ENCODE assay signal across 8 cellular contexts in genomic region chr6:108564178-108564577, GRCh38. TPM values are rescaled to one million over a fixed set of nuclear protein-coding genes. Genes with fewer than 3 reads are reported as not detected.
A peak's percentile ranks its signal among the peaks of the same experiment; 100 is the strongest.
DNase-seq lines count a peak whose midpoint lies in the region; ATAC-seq and TF ChIP-seq lines count a peak whose summit lies in the region.

No MANE protein-coding gene starts in this region.

- ATAC-seq in activated CD4-positive, CD25-positive, alpha-beta regulatory T cell treated with anti-CD3 and anti-CD28 coated beads, Interleukin-2, amount 50 U/mL, for 24 hours: no peak

- H3K27me3 ChIP-seq in OCI-LY1 (ENCODE audit: insufficient read depth, low read length) (no peaks in the 10 kb centered on the region), duodenal mucosa (ENCODE audit: control insufficient read depth in 1 of 2, insufficient read depth in 2 of 2, low read length in 2 of 2) (no peaks in the 10 kb centered on the region), trophoblast cell (ENCODE audit: insufficient read depth, low read length) (no peaks in the 10 kb centered on the region)

- peak; percentile 70 for DNase-seq in Caki2 (ENCODE audit: low read depth)
- peak; percentile 73 to 92 for DNase-seq in trophoblast cell
- no peak for DNase-seq in substantia nigra (lab: John Stamatoyannopoulos, UW)
- DNase-seq in OCI-M1 (lab: John Stamatoyannopoulos, UW): no peak
- DNase-seq in NCI-H774 (lab: John Stamatoyannopoulos, UW): no peak

- no peak overlapping the region for H3K14ac ChIP-seq in trophoblast cell (ENCODE audit: low read length)

- H4K91ac ChIP-seq in trophoblast cell (ENCODE audit: low read depth, low read length): no peak overlapping the region

- H3K79me1 ChIP-seq in trophoblast cell (ENCODE audit: low read length): peaks cover 24% of the 10 kb centered on the region

- no peak overlapping the region for H2AK5ac ChIP-seq in trophoblast cell (ENCODE audit: low read length)

- H3K9me3 ChIP-seq in OCI-LY1 (ENCODE audit: low read length) (no peaks in the 10 kb centered on the region), duodenal mucosa (ENCODE audit: control insufficient read depth in 1 of 2, low read length in 2 of 2) (no peaks in the 10 kb centered on the region), trophoblast cell (ENCODE audit: insufficient read depth, low read depth, low read length) (peaks cover 2% of the 10 kb centered on the region)

- H3F3A ChIP-seq in OCI-LY1 (ENCODE audit: insufficient read depth, low read length): peaks cover 11% of the 10 kb centered on the region

- no CpG with 5 or more reads among the region's 3 CpGs for WGBS in trophoblast cell (ENCODE audit: extremely low coverage, insufficient coverage, insufficient read length)

- H2AFZ ChIP-seq in OCI-LY1 (ENCODE audit: low read length): no peak overlapping the region
- no peak overlapping the region for H2AFZ ChIP-seq in trophoblast cell (ENCODE audit: insufficient read depth, low read length, poor library complexity)

- H4K8ac ChIP-seq in trophoblast cell (ENCODE audit: low read depth, low read length): no peak overlapping the region

- H3K27ac ChIP-seq in OCI-LY1 (ENCODE audit: low read depth, low read length, poor library complexity, severe bottlenecking) (peak overlapping the region; percentile 52), duodenal mucosa (ENCODE audit: low read depth, low read length) (no peak overlapping the region), trophoblast cell (ENCODE audit: low read depth, low read length) (no peak overlapping the region), substantia nigra (ENCODE audit: low read depth, low read length, poor library complexity, severe bottlenecking) (no peak overlapping the region)

- no peak overlapping the region for H2BK12ac ChIP-seq in trophoblast cell (ENCODE audit: low read length)

- no peak for TF ChIP-seq CTCF in OCI-LY1 (IDR thresholded peaks at IDR 0.05; ENCODE audit: low read length)

- no peak overlapping the region for H2BK120ac ChIP-seq in trophoblast cell (ENCODE audit: insufficient read depth, low read length, poor library complexity)

- H3K4me1 ChIP-seq in OCI-LY1 (ENCODE audit: insufficient read depth, low read length, severe bottlenecking): peaks cover 33% of the 10 kb centered on the region
- H3K4me1 ChIP-seq in duodenal mucosa (ENCODE audit: control insufficient read depth in 1 of 2, insufficient read depth in 2 of 2, low read length in 2 of 2): peaks cover 39 to 43% of the 10 kb centered on the region in 2 donors
- H3K4me1 ChIP-seq in trophoblast cell (ENCODE audit: control insufficient read depth in 1 of 2, insufficient read depth in 2 of 2, low read length in 2 of 2): peaks cover 0 to 6% of the 10 kb centered on the region in 2 experiments

- no peak overlapping the region for H3K23ac ChIP-seq in trophoblast cell (ENCODE audit: low read length)

- H3K79me2 ChIP-seq in OCI-LY1 (ENCODE audit: insufficient read depth, low read length) (no peaks in the 10 kb centered on the region), trophoblast cell (ENCODE audit: control insufficient read depth, insufficient read depth, low read length, poor library complexity) (peaks cover 27% of the 10 kb centered on the region)

- H4K12ac ChIP-seq in trophoblast cell (ENCODE audit: low read depth, low read length): no peak overlapping the region

- H2BK5ac ChIP-seq in trophoblast cell (ENCODE audit: low read depth, low read length, poor library complexity): no peak overlapping the region

- H4K20me1 ChIP-seq in OCI-LY1 (ENCODE audit: insufficient read depth, low read length): no peaks in the 10 kb centered on the region

- H3K4me3 ChIP-seq in OCI-LY1 (ENCODE audit: low read depth, low read length, poor library complexity, severe bottlenecking) (no peak overlapping the region), duodenal mucosa (ENCODE audit: low read depth in 1 of 2, low read length in 2 of 2) (peak overlapping the region; percentile 33 to 38), trophoblast cell (ENCODE audit: low read depth, low read length) (no peak overlapping the region)

- no peak overlapping the region for H3K4ac ChIP-seq in trophoblast cell (ENCODE audit: low read depth, low read length)

- H3K36me3 ChIP-seq in OCI-LY1 (ENCODE audit: insufficient read depth, low read length) (peaks cover 37% of the 10 kb centered on the region), duodenal mucosa (ENCODE audit: control insufficient read depth in 1 of 2, insufficient read depth in 2 of 2, low read length in 2 of 2) (peaks cover 11 to 15% of the 10 kb centered on the region in 2 donors), trophoblast cell (ENCODE audit: control insufficient read depth in 1 of 2, insufficient read depth in 2 of 2, low read length in 2 of 2) (peaks cover 7 to 8% of the 10 kb centered on the region in 2 experiments)

- H3K18ac ChIP-seq in trophoblast cell (ENCODE audit: low read length): no peak overlapping the region

- in situ Hi-C loops in Caki2 (cut with HindIII; ENCODE audit: low pct_unique_long_range_greater_than_20kb, low sequenced_read_pairs): no loop called here

- H3K9ac ChIP-seq in OCI-LY1 (ENCODE audit: low read length) (no peak overlapping the region), duodenal mucosa (ENCODE audit: low read depth in 1 of 2, low read length in 2 of 2) (peak overlapping the region; percentile 13 to 21), trophoblast cell (ENCODE audit: low read length) (no peak overlapping the region)

- H3K4me2 ChIP-seq in OCI-LY1 (ENCODE audit: low read length) (peak overlapping the region; percentile 30; the same call in 1 of the 2 replicates), trophoblast cell (ENCODE audit: low read length) (peak overlapping the region; percentile 42)

- H3K9me2 ChIP-seq in OCI-LY1 (ENCODE audit: low read depth, low read length): no peaks in the 10 kb centered on the region

RNA-seq across cellular contexts. Expression of gene FOXO3, which starts 3.5 kb away (rescaled TPM):
- total RNA-seq in Caki2 (2014; rRNA removed; shearing (Covaris generic); ENCODE audit: low replicate concordance): 8.8 and 10.0 TPM in 2 replicates
- polyA plus RNA-seq in trophoblast cell (2013): 30.9 and 31.9 TPM in 2 replicates

Comparison
In these comparisons a context has a peak if more than half of its experiments do, and no peak if none do; other contexts are left out.
1. DNase-seq: peak in Caki2 (single experiment) and trophoblast cell (2 of 2); none in substantia nigra (0 of 49), OCI-M1 (single experiment) and NCI-H774 (single experiment).
2. H3K4me3 ChIP-seq: peak in duodenal mucosa (2 of 2); none in OCI-LY1 (single experiment) and trophoblast cell (single experiment).
3. H3K9ac ChIP-seq: peak in duodenal mucosa (2 of 2); none in OCI-LY1 (single experiment) and trophoblast cell (single experiment).